Comparison of ENCODE assay signal across 21 cellular contexts in the genomic region with DNA sequence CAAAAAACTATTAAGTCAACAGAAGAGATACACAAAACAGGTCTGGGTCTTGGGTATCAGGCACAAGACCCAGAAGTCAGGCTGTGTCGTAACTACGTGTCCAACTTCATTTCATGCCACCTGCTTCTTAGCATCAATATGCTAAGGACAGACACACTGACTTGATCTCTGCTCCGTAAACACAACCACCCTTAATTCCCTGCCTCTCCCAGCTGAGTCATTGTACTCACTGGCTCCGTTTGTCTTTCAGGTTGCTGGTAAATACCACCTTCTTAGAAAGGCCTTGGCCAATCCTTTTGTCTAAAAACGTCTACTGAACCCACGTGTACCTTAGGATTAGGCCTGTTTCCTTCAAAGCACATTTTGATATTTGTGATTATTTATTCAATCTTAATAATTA.
"Had no signal": no experiment of that assay in that cellular context is flagged by ENCODE, and none has a peak within 500 bp of the region (broad histone marks: within the 10 kb centered on the region; RNA-seq: fewer than 3 reads in every experiment).

No MANE protein-coding gene starts in this region.

- H3K4me1 ChIP-seq: adrenal gland, body of pancreas, foreskin keratinocyte, right lobe of liver, spleen, transverse colon had no signal

- H3K4me3 ChIP-seq: adrenal gland, body of pancreas, dorsolateral prefrontal cortex, right lobe of liver, spleen, transverse colon had no signal

- H3K27ac ChIP-seq: adrenal gland, body of pancreas, dorsolateral prefrontal cortex, foreskin keratinocyte, right lobe of liver, spleen, transverse colon had no signal

- H3K36me3 ChIP-seq: adrenal gland, right lobe of liver, spleen, transverse colon had no signal

- H3K9me3 ChIP-seq: adrenal gland, body of pancreas, right lobe of liver, spleen, transverse colon had no signal

- H3K27me3 ChIP-seq: adrenal gland, body of pancreas, dorsolateral prefrontal cortex, foreskin keratinocyte, right lobe of liver, spleen, transverse colon had no signal

- DNase-seq: activated CD4-positive, alpha-beta T cell treated with anti-CD3 and anti-CD28 coated beads, Interleukin-2, amount 10 ng/mL, durations not matched to agents 7 days and 5 days; activated CD4-positive, CD25-positive, alpha-beta regulatory T cell; activated CD8-positive, alpha-beta memory T cell treated with anti-CD3 and anti-CD28 coated beads for 24 hours; activated naive CD4-positive, alpha-beta T cell treated with anti-CD3 and anti-CD28 coated beads, Interleukin-2, amount 50 U/mL, for 16 hours; adrenal gland; body of pancreas; dorsolateral prefrontal cortex; foreskin keratinocyte; kidney; naive thymus-derived CD4-positive, alpha-beta T cell; nucleus accumbens; right lobe of liver; spleen; stimulated activated CD4-positive, alpha-beta T cell treated with anti-CD3 and anti-CD28 coated beads, Interleukin-1b, Interleukin-23, amount 100 ng/mL, for 48 hours; stimulated activated naive CD4-positive, alpha-beta T cell; substantia nigra; T-helper 2 cell; transverse colon had no signal

- ATAC-seq: activated T-helper 17 cell treated with anti-CD3 and anti-CD28 coated beads, Interleukin-2, amount 50 U/mL, for 72 hours; body of pancreas; foreskin keratinocyte; naive thymus-derived CD4-positive, alpha-beta T cell; right lobe of liver had no signal

- FAIRE-seq: endometrium, kidney, TTC549 had no signal
